13 cellular contexts compared by ENCODE assay signal in genomic region chr7:87473192-87473591, GRCh38. TPM values are rescaled to one million over a fixed set of nuclear protein-coding genes. Genes with fewer than 3 reads are reported as not detected.
"Had no signal": no experiment of that assay in that cellular context is flagged by ENCODE, and none has a peak within 500 bp of the region (broad histone marks: within the 10 kb centered on the region; RNA-seq: fewer than 3 reads in every experiment).

No MANE protein-coding gene starts in this region.

- ATAC-seq: activated CD8-positive, alpha-beta T cell treated with anti-CD3 and anti-CD28 coated beads, Interleukin-2, amount 10 ng/mL, durations not matched to agents 7 days and 5 days; pancreas had no signal

- H3K9me3 ChIP-seq: esophagus muscularis mucosa, pancreas had no signal

- H3K27ac ChIP-seq: esophagus muscularis mucosa, pancreas, WERI-Rb-1 had no signal

- FAIRE-seq: astrocyte, pancreas had no signal

- H3K36me3 ChIP-seq: esophagus muscularis mucosa, pancreas, WERI-Rb-1 had no signal

- H3K4me3 ChIP-seq: esophagus muscularis mucosa, pancreas, smooth muscle cell had no signal

- DNase-seq: activated CD4-positive, alpha-beta T cell treated with anti-CD3 and anti-CD28 coated beads for 48 hours; activated CD8-positive, alpha-beta memory T cell treated with anti-CD3 and anti-CD28 coated beads, Interleukin-2, amount 50 U/mL, for 48 hours; activated CD8-positive, alpha-beta T cell treated with anti-CD3 and anti-CD28 coated beads, Interleukin-2, amount 10 ng/mL, durations not matched to agents 7 days and 5 days; activated naive CD4-positive, alpha-beta T cell treated with Interleukin-2 at 50 U/mL for 16 hours; glutamatergic neuron; pancreas; T-helper 9 cell; trophoblast cell; WERI-Rb-1 had no signal

RNA-seq across cellular contexts. Expression of gene ABCB4, which starts 2.3 kb away (rescaled TPM):
- total RNA-seq: activated CD8-positive, alpha-beta T cell treated with anti-CD3 and anti-CD28 coated beads, Interleukin-2, amount 10 ng/mL, durations not matched to agents 7 days and 5 days; activated T-helper 1 cell treated with anti-CD3 and anti-CD28 coated beads, Interleukin-12 subunit alpha, Interleukin-12 subunit beta, Interleukin-2, Interleukin-4 antibody, amounts not matched to agents 30 ng/mL and 10 ng/mL and 1 ng/mL, durations not matched to agents 14 hours and 24 hours and 36 hours had no signal
